In the genomic region with DNA sequence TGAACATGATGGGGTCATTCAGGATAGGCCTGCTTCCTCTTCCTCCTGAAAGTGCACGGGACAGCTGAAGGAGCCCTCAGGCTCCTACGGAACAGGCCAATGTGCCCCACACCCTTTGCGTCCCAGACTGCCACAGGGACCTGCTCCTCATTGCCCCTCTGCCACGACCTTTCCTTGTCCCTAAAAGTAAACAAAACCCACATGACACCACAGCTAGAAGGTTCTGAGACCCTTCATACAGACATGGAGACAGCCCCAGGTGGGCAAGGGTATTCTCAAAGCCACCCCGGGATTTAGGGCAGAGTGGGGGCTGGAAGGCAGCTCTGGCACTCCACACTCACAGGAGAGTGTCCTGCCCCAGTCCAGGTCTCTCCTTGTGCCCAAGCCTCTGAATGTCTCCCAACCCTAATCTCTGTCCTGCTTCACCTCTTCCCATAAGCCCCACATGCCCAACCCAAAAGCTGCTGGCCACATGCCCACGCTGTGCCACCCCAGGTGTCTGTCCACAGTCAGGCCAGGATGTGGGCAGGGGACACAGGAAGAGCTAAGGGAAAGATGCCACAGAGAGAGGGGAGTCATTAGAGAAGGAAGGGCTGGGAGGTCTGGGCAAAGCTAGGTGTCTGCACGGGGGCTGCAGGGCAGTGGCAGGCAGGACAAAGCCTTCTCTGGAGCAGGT, we compare ENCODE assay signal across 25 cellular contexts. TPM values are rescaled to one million over a fixed set of nuclear protein-coding genes. Genes with fewer than 3 reads are reported as not detected.
DNase-seq lines count a peak whose midpoint lies in the region; ATAC-seq, FAIRE-seq and TF ChIP-seq lines count a peak whose summit lies in the region.
"Had no signal": no experiment of that assay in that cellular context is flagged by ENCODE, and none has a peak within 500 bp of the region (broad histone marks: within the 10 kb centered on the region; RNA-seq: fewer than 3 reads in every experiment).

No MANE protein-coding gene starts in this region.

- no peaks in the 10 kb centered on the region for H3K9me3 ChIP-seq in pancreas
- no peaks in the 10 kb centered on the region for H3K9me3 ChIP-seq in CD8-positive, alpha-beta T cell (ENCODE audit: low read length)
- H3K9me3 ChIP-seq: Peyer's patch, SJCRH30 had no signal

- H3K36me3 Mint-ChIP-seq in CD8-positive, alpha-beta T cell: no peaks in the 10 kb centered on the region
- H3K36me3 Mint-ChIP-seq in activated CD4-positive, alpha-beta memory T cell treated with anti-CD3 and anti-CD28 coated beads, Interleukin-2, amount 10 ng/mL, durations not matched to agents 7 days and 5 days (ENCODE audit: low read depth): no peaks in the 10 kb centered on the region
- H3K36me3 Mint-ChIP-seq: CD4-positive, CD25-positive, alpha-beta regulatory T cell had no signal

- DNase-seq in activated effector memory CD4-positive, alpha-beta T cell treated with anti-CD3 and anti-CD28 coated beads, Interleukin-2, amount 50 U/mL, for 16 hours: peak; percentile 50
- no peak for DNase-seq in activated effector memory CD4-positive, alpha-beta T cell treated with Interleukin-2 at 50 U/mL for 16 hours
- peak; percentile 80 for DNase-seq in left lobe of liver (ENCODE audit: low spot score)
- DNase-seq in pancreas: peak in 1 of 6 donors; percentile 56
- no peak for DNase-seq in COLO668 (lab: John Stamatoyannopoulos, UW; ENCODE audit: unreplicated experiment)
- no peak for DNase-seq in CD8-positive, alpha-beta T cell
- no peak for DNase-seq in activated CD4-positive, alpha-beta memory T cell treated with anti-CD3 and anti-CD28 coated beads, Interleukin-2, amount 10 ng/mL, durations not matched to agents 7 days and 5 days
- DNase-seq: 8988T; CD4-positive, CD25-positive, alpha-beta regulatory T cell; DMS153; GM23248; Kasumi-1; NCI-H1417; NCI-H1694 treated with DMSO at 0.1 percent for 48 hours; NCI-H2081 treated with DMSO at 0.1 percent for 48 hours; NCI-H2171 treated with DMSO at 0.1 percent for 48 hours; NCI-H524 treated with DMSO at 0.1 percent for 48 hours had no signal

- no peak overlapping the region for H3K27ac Mint-ChIP-seq in CD8-positive, alpha-beta T cell
- H3K27ac Mint-ChIP-seq in activated CD4-positive, alpha-beta memory T cell treated with anti-CD3 and anti-CD28 coated beads, Interleukin-2, amount 10 ng/mL, durations not matched to agents 7 days and 5 days: no peak overlapping the region

- H3K4me3 ChIP-seq in pancreas: peak overlapping the region in 2 of 4 donors; percentile 17 to 24
- no peak overlapping the region for H3K4me3 ChIP-seq in CD8-positive, alpha-beta T cell (ENCODE audit: low read depth, low read length)
- H3K4me3 ChIP-seq: GM23248 had no signal

- no peak for TF ChIP-seq CTCF in pancreas (IDR thresholded peaks at IDR 0.05)
- no peak for TF ChIP-seq CTCF in CD8-positive, alpha-beta T cell (IDR thresholded peaks at IDR 0.05)

- POLR2A ChIA-PET in CD8-positive, alpha-beta T cell (lab: Charles Lee): no interaction called here
- POLR2A ChIA-PET in activated CD4-positive, alpha-beta memory T cell treated with anti-CD3 and anti-CD28 coated beads, Interleukin-2, amount 10 ng/mL, durations not matched to agents 7 days and 5 days (lab: Charles Lee): no interaction called here

- ATAC-seq in left lobe of liver (peak; percentile 2), pancreas (no peak), GM19023 (IDR thresholded peaks at IDR 0.05; ENCODE audit: unreplicated experiment) (no peak)
- ATAC-seq in CD8-positive, alpha-beta T cell: no peak

- peaks cover 17% of the 10 kb centered on the region for H3K27me3 Mint-ChIP-seq in CD8-positive, alpha-beta T cell (ENCODE audit: low read depth)
- H3K27me3 Mint-ChIP-seq in activated CD4-positive, alpha-beta memory T cell treated with anti-CD3 and anti-CD28 coated beads, Interleukin-2, amount 10 ng/mL, durations not matched to agents 7 days and 5 days: peaks cover 1% of the 10 kb centered on the region

- H3K4me3 Mint-ChIP-seq in CD8-positive, alpha-beta T cell: no peak overlapping the region
- no peak overlapping the region for H3K4me3 Mint-ChIP-seq in activated CD4-positive, alpha-beta memory T cell treated with anti-CD3 and anti-CD28 coated beads, Interleukin-2, amount 10 ng/mL, durations not matched to agents 7 days and 5 days
- H3K4me3 Mint-ChIP-seq: CD4-positive, CD25-positive, alpha-beta regulatory T cell had no signal

- peaks cover 43 to 53% (median 50%) of the 10 kb centered on the region in 3 donors for H3K4me1 ChIP-seq in pancreas
- H3K4me1 ChIP-seq in CD8-positive, alpha-beta T cell (ENCODE audit: insufficient read depth, low read length): no peaks in the 10 kb centered on the region

- 62 to 66% methylated on average over 7 of the region's 7 CpGs for WGBS in pancreas, 2 donors

- no peaks in the 10 kb centered on the region for H3K9me3 Mint-ChIP-seq in CD8-positive, alpha-beta T cell
- no peaks in the 10 kb centered on the region for H3K9me3 Mint-ChIP-seq in activated CD4-positive, alpha-beta memory T cell treated with anti-CD3 and anti-CD28 coated beads, Interleukin-2, amount 10 ng/mL, durations not matched to agents 7 days and 5 days

- peak overlapping the region in 3 of 4 donors; percentile 8 to 67 (median 61) for H3K27ac ChIP-seq in pancreas
- no peak overlapping the region for H3K27ac ChIP-seq in CD8-positive, alpha-beta T cell (ENCODE audit: low read depth, low read length)
- H3K27ac ChIP-seq: GM23248, Peyer's patch, SJCRH30 had no signal

- CTCF ChIA-PET in CD8-positive, alpha-beta T cell (lab: Charles Lee): no interaction called here
- CTCF ChIA-PET in activated CD4-positive, alpha-beta memory T cell treated with anti-CD3 and anti-CD28 coated beads, Interleukin-2, amount 10 ng/mL, durations not matched to agents 7 days and 5 days (lab: Charles Lee): no interaction called here

- no peak for FAIRE-seq in pancreas (lab: Jason Lieb, UNC)
- FAIRE-seq: GM12891 had no signal

- intact Hi-C loops in pancreas (cut with DNase I): no loop called here
- intact Hi-C loops in CD8-positive, alpha-beta T cell (cut with DNase I, micrococcal nuclease): no loop called here

- H3K36me3 ChIP-seq in pancreas: no peaks in the 10 kb centered on the region
- no peaks in the 10 kb centered on the region for H3K36me3 ChIP-seq in CD8-positive, alpha-beta T cell (ENCODE audit: insufficient read depth, low read length)
- H3K36me3 ChIP-seq: Peyer's patch, SJCRH30 had no signal

- no peaks in the 10 kb centered on the region for H3K4me1 Mint-ChIP-seq in CD8-positive, alpha-beta T cell (ENCODE audit: low read depth)
- no peaks in the 10 kb centered on the region for H3K4me1 Mint-ChIP-seq in activated CD4-positive, alpha-beta memory T cell treated with anti-CD3 and anti-CD28 coated beads, Interleukin-2, amount 10 ng/mL, durations not matched to agents 7 days and 5 days

- no peaks in the 10 kb centered on the region for H3K27me3 ChIP-seq in pancreas
- no peaks in the 10 kb centered on the region for H3K27me3 ChIP-seq in CD8-positive, alpha-beta T cell (ENCODE audit: insufficient read depth, low read length)
- H3K27me3 ChIP-seq: Peyer's patch had no signal

RNA-seq across cellular contexts. Expression of a gene that starts 0.8 kb away (rescaled TPM):
- total RNA-seq in left lobe of liver: 6,364 TPM
- total RNA-seq in pancreas: 100 to 1,000 TPM in 3 of 6 donors, 10 to 100 TPM in 3; 62.7 to 108 (median 89.2) TPM
- 100 to 1,000 TPM; 178 to 370 TPM for polyA plus RNA-seq in pancreas
- not detected for total RNA-seq in CD8-positive, alpha-beta T cell
- total RNA-seq in activated CD4-positive, alpha-beta memory T cell treated with anti-CD3 and anti-CD28 coated beads, Interleukin-2, amount 10 ng/mL, durations not matched to agents 7 days and 5 days: not detected
- total RNA-seq: CD4-positive, CD25-positive, alpha-beta regulatory T cell; G401; GM23248; MCF 10A; OCI-LY7 had no signal
- polyA plus RNA-seq: CD4-positive, CD25-positive, alpha-beta regulatory T cell; GM23248 had no signal

RNA-seq across cellular contexts. Expression of a gene that starts 21.8 kb away (rescaled TPM):
- total RNA-seq in left lobe of liver (18.5 TPM), pancreas (100 to 1,000 TPM in 1 of 6 donors, 10 to 100 TPM in 5; 40.4 to 124 (median 58.5) TPM)
- polyA plus RNA-seq in pancreas: 100 to 1,000 TPM; 393 to 605 TPM
- not detected for total RNA-seq in CD8-positive, alpha-beta T cell
- total RNA-seq in activated CD4-positive, alpha-beta memory T cell treated with anti-CD3 and anti-CD28 coated beads, Interleukin-2, amount 10 ng/mL, durations not matched to agents 7 days and 5 days: not detected
- total RNA-seq: CD4-positive, CD25-positive, alpha-beta regulatory T cell; GM23248; MCF 10A; OCI-LY7; SJCRH30 had no signal
- polyA plus RNA-seq: AG04450; CD4-positive, CD25-positive, alpha-beta regulatory T cell; GM23248 had no signal

Comparison
In these comparisons a context has a peak if more than half of its experiments do, and no peak if none do; other contexts are left out.
1. DNase-seq: peak in activated effector memory CD4-positive, alpha-beta T cell treated with anti-CD3 and anti-CD28 coated beads, Interleukin-2, amount 50 U/mL, for 16 hours (single experiment) and left lobe of liver (single experiment); none in activated effector memory CD4-positive, alpha-beta T cell treated with Interleukin-2 at 50 U/mL for 16 hours (single experiment), COLO668 (single experiment), CD8-positive, alpha-beta T cell (0 of 7) and activated CD4-positive, alpha-beta memory T cell treated with anti-CD3 and anti-CD28 coated beads, Interleukin-2, amount 10 ng/mL, durations not matched to agents 7 days and 5 days (single experiment).
2. RNA of a gene that starts 0.8 kb away (total RNA-seq): 6,364 TPM in left lobe of liver (single experiment) and 62.7 to 108 TPM in pancreas; not detected in CD8-positive, alpha-beta T cell and not detected in activated CD4-positive, alpha-beta memory T cell treated with anti-CD3 and anti-CD28 coated beads, Interleukin-2, amount 10 ng/mL, durations not matched to agents 7 days and 5 days; every median in the first group is over 10 times any median in the second.
3. RNA of a gene that starts 21.8 kb away (total RNA-seq): 40.4 to 124 TPM in pancreas and 18.5 TPM in left lobe of liver (single experiment); not detected in activated CD4-positive, alpha-beta memory T cell treated with anti-CD3 and anti-CD28 coated beads, Interleukin-2, amount 10 ng/mL, durations not matched to agents 7 days and 5 days and not detected in CD8-positive, alpha-beta T cell; every median in the first group is over 10 times any median in the second.